8 cellular contexts compared by ENCODE assay signal in genomic region chr3:120741837-120742197, GRCh38. TPM values are rescaled to one million over a fixed set of nuclear protein-coding genes. Genes with fewer than 3 reads are reported as not detected.
DNase-seq lines count a peak whose midpoint lies in the region; ATAC-seq and TF ChIP-seq lines count a peak whose summit lies in the region.

No MANE protein-coding gene starts in this region.

- peak; percentile 56 for DNase-seq in activated CD8-positive, alpha-beta memory T cell treated with anti-CD3 and anti-CD28 coated beads, Interleukin-2, amount 50 U/mL, for 48 hours
- no peak for DNase-seq in activated CD8-positive, alpha-beta memory T cell treated with anti-CD3 and anti-CD28 coated beads, Interleukin-2, amount 50 U/mL, for 4 hours
- DNase-seq in fibroblast of villous mesenchyme (ENCODE audit: low read depth) (peak; percentile 50), sciatic nerve (ENCODE audit: low spot score) (no peak), HK-2 (ENCODE audit: unreplicated experiment) (no peak), NCI-H2196 (lab: John Stamatoyannopoulos, UW; ENCODE audit: unreplicated experiment) (no peak)

- H3K27me3 ChIP-seq in SU-DHL-6 (ENCODE audit: low read length), result no peaks in the 10 kb centered on the region

- TF ChIP-seq CTCF in SU-DHL-6 (IDR thresholded peaks at IDR 0.05; ENCODE audit: insufficient read depth, low read length, poor library complexity, severe bottlenecking) (no peak), fibroblast of villous mesenchyme (IDR thresholded peaks at IDR 0.05; ENCODE audit: insufficient read depth, low read depth, low read length) (no peak)

- H3K9ac ChIP-seq in SU-DHL-6 (ENCODE audit: low read length), result peak overlapping the region; percentile 94

- H3K27ac ChIP-seq in SU-DHL-6 (ENCODE audit: low read depth, low read length), result peak overlapping the region; percentile 93

- no peaks in the 10 kb centered on the region for H3F3A ChIP-seq in SU-DHL-6 (ENCODE audit: insufficient read depth)

- H3K4me2 ChIP-seq in SU-DHL-6 (ENCODE audit: low read depth, low read length, poor library complexity, severe bottlenecking), result peak overlapping the region; percentile 88

- H3K79me2 ChIP-seq in SU-DHL-6 (ENCODE audit: insufficient read depth, low read length), result peaks cover 55% of the 10 kb centered on the region

- intact Hi-C loops in sciatic nerve (cut with DNase I), result no loop called here

- peak; percentile 15 for ATAC-seq in HG02981 (IDR thresholded peaks at IDR 0.05; ENCODE audit: unreplicated experiment)
- peak; percentile 7 for ATAC-seq in sciatic nerve

- H4K20me1 ChIP-seq in SU-DHL-6 (ENCODE audit: low read depth, low read length), result no peaks in the 10 kb centered on the region

- no peaks in the 10 kb centered on the region for H3K9me3 ChIP-seq in SU-DHL-6 (ENCODE audit: insufficient read depth, low read length)

- no peaks in the 10 kb centered on the region for H3K9me2 ChIP-seq in SU-DHL-6 (replicated peaks; ENCODE audit: insufficient read depth, low read length)

- H2AFZ ChIP-seq in SU-DHL-6 (ENCODE audit: low read depth, low read length, severe bottlenecking), result peak overlapping the region; percentile 91

- H3K4me3 ChIP-seq in SU-DHL-6 (ENCODE audit: insufficient read depth, low read length, poor library complexity, severe bottlenecking) (peak overlapping the region; percentile 99), fibroblast of villous mesenchyme (ENCODE audit: low read depth, low read length) (peak overlapping the region; percentile 75)

- H3K36me3 ChIP-seq in SU-DHL-6 (ENCODE audit: low read length), result peaks cover 3% of the 10 kb centered on the region; the same call in 1 of the 2 replicates

RNA-seq across cellular contexts. Expression of gene RABL3, which starts 0.5 kb away (rescaled TPM):
- total RNA-seq in fibroblast of villous mesenchyme, result 16.1 and 18.1 TPM in 2 replicates
- 27.4 TPM for total RNA-seq in sciatic nerve

RNA-seq across cellular contexts. Expression of gene GTF2E1, which starts 0.7 kb away (rescaled TPM):
- total RNA-seq in fibroblast of villous mesenchyme, result 16.1 and 32.4 TPM in 2 replicates
- 15.0 TPM for total RNA-seq in sciatic nerve

RNA-seq across cellular contexts. Expression of gene HGD, which starts 59.8 kb away (rescaled TPM):
- total RNA-seq in fibroblast of villous mesenchyme (0.32 and 0.43 TPM in 2 replicates), sciatic nerve (0.40 TPM)

Comparison
In these comparisons a context has a peak if more than half of its experiments do, and no peak if none do; other contexts are left out.
1. DNase-seq: peak in activated CD8-positive, alpha-beta memory T cell treated with anti-CD3 and anti-CD28 coated beads, Interleukin-2, amount 50 U/mL, for 48 hours (single experiment) and fibroblast of villous mesenchyme (single experiment); none in activated CD8-positive, alpha-beta memory T cell treated with anti-CD3 and anti-CD28 coated beads, Interleukin-2, amount 50 U/mL, for 4 hours (single experiment), sciatic nerve (single experiment), HK-2 (single experiment) and NCI-H2196 (single experiment).